ENCODE assay signal across 22 cellular contexts in genomic region chr1:5526385-5526750, GRCh38.
"Had no signal": no experiment of that assay in that cellular context is flagged by ENCODE, and none has a peak within 500 bp of the region (broad histone marks: within the 10 kb centered on the region; RNA-seq: fewer than 3 reads in every experiment).

No MANE protein-coding gene starts in this region.

- H3K27ac Mint-ChIP-seq: effector memory CD8-positive, alpha-beta T cell; memory B cell; mesothelial cell of epicardium; naive B cell; natural killer cell treated with Interleukin-12 subunit alpha and Interleukin-12 subunit beta and Interleukin-15 and Interleukin-18, amount 100 ng/mL, for 72 hours; stimulated activated effector memory CD8-positive, alpha-beta T cell treated with anti-CD3 and anti-CD28 coated beads, Interleukin-12 subunit alpha, Interleukin-12 subunit beta, amount 100 ng/mL, for 72 hours had no signal

- H3K4me3 Mint-ChIP-seq: effector memory CD8-positive, alpha-beta T cell; memory B cell; mesothelial cell of epicardium; naive B cell; natural killer cell treated with Interleukin-12 subunit alpha and Interleukin-12 subunit beta and Interleukin-15 and Interleukin-18, amount 100 ng/mL, for 72 hours; neural crest cell; stimulated activated effector memory CD8-positive, alpha-beta T cell treated with anti-CD3 and anti-CD28 coated beads, Interleukin-12 subunit alpha, Interleukin-12 subunit beta, amount 100 ng/mL, for 72 hours had no signal

- H3K27ac ChIP-seq: prostate gland, sigmoid colon, stomach, thyroid gland had no signal

- H3K4me3 ChIP-seq: lung, mucosa of descending colon, prostate gland, sigmoid colon, stomach, thyroid gland had no signal

- H3K4me1 Mint-ChIP-seq: memory B cell; stimulated activated effector memory CD8-positive, alpha-beta T cell treated with anti-CD3 and anti-CD28 coated beads, Interleukin-12 subunit alpha, Interleukin-12 subunit beta, amount 100 ng/mL, for 72 hours had no signal

- H3K4me1 ChIP-seq: prostate gland, sigmoid colon, stomach, thyroid gland had no signal

- H3K9me3 Mint-ChIP-seq: effector memory CD8-positive, alpha-beta T cell had no signal

- DNase-seq: cortex of kidney; effector memory CD8-positive, alpha-beta T cell; erythroblast; hypothalamus; mucosa of descending colon; naive B cell; nucleus accumbens; right cardiac atrium; sigmoid colon; stimulated activated CD4-positive, alpha-beta T cell treated with anti-CD3 and anti-CD28 coated beads, Interleukin-2, amount 100 ng/mL, for 24 hours; stimulated activated CD4-positive, alpha-beta T cell treated with anti-CD3 and anti-CD28 coated beads, Interleukin-4, amount 100 ng/mL, for 24 hours; stimulated activated naive CD4-positive, alpha-beta T cell treated with Interleukin-2 at 50 U/mL for 16 hours; stomach; trophoblast cell had no signal

- H3K9me3 ChIP-seq: mucosa of descending colon, prostate gland, sigmoid colon, thyroid gland had no signal

- H3K36me3 ChIP-seq: prostate gland, sigmoid colon, stomach, thyroid gland had no signal

- ATAC-seq: effector memory CD8-positive, alpha-beta T cell; mucosa of descending colon; natural killer cell treated with Interleukin-12 subunit alpha and Interleukin-12 subunit beta and Interleukin-15 and Interleukin-18, amount 100 ng/mL, for 72 hours; right cardiac atrium; stimulated activated effector memory CD8-positive, alpha-beta T cell treated with anti-CD3 and anti-CD28 coated beads, Interleukin-12 subunit alpha, Interleukin-12 subunit beta, amount 100 ng/mL, for 72 hours had no signal

- H3K27me3 ChIP-seq: thyroid gland had no signal

- H3K36me3 Mint-ChIP-seq: memory B cell; mesothelial cell of epicardium; natural killer cell treated with Interleukin-12 subunit alpha and Interleukin-12 subunit beta and Interleukin-15 and Interleukin-18, amount 100 ng/mL, for 72 hours; stimulated activated effector memory CD8-positive, alpha-beta T cell treated with anti-CD3 and anti-CD28 coated beads, Interleukin-12 subunit alpha, Interleukin-12 subunit beta, amount 100 ng/mL, for 72 hours had no signal
